ENCODE assay signal across 17 cellular contexts in the genomic region with DNA sequence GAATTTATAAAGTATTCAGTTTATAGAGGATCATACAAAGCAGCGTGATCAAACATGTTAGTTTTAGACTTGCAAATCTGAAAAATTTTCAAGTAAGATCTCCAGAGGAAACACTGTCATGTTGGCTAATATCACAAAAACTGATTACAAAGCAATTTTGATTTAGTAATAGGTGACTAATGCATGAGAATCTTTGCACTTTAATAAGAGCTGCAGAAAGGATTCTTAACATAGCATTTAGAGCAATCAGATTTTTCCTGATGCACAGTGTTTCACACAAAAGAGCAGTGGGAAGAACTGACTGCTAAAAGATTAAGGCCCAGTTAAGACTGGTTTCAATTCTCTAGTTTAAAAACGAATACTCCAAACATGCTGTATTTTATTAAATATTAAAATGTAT.
DNase-seq lines count a peak whose midpoint lies in the region; ATAC-seq and TF ChIP-seq lines count a peak whose summit lies in the region.
"Had no signal": no experiment of that assay in that cellular context is flagged by ENCODE, and none has a peak within 500 bp of the region (broad histone marks: within the 10 kb centered on the region; RNA-seq: fewer than 3 reads in every experiment).

No MANE protein-coding gene starts in this region.

- H3K4me1 ChIP-seq in body of pancreas, result no peaks in the 10 kb centered on the region
- H3K4me1 ChIP-seq: upper lobe of right lung had no signal

- no peak overlapping the region for H3K4me3 ChIP-seq in SK-N-MC
- H3K4me3 ChIP-seq in body of pancreas, result no peak overlapping the region
- H3K4me3 ChIP-seq: upper lobe of right lung had no signal

- H3K36me3 ChIP-seq in SK-N-MC (ENCODE audit: insufficient read depth, low read length) (no peaks in the 10 kb centered on the region), body of pancreas (replicated peaks in 1 of 2; ENCODE audit: insufficient read depth in 1 of 2, low read depth in 2 of 2) (no peaks in the 10 kb centered on the region)
- H3K36me3 ChIP-seq: neutrophil, upper lobe of right lung had no signal

- DNase-seq in ELR (ENCODE audit: low read depth) (peak; percentile 63), SK-N-MC (ENCODE audit: low read depth, low spot score) (peak; percentile 8), putamen (ENCODE audit: low spot score) (peak; percentile 29), SW 1271 (lab: John Stamatoyannopoulos, UW) (no peak), NCI-H2029 (lab: John Stamatoyannopoulos, UW) (no peak), body of pancreas (no peak)
- DNase-seq in activated CD4-positive, alpha-beta T cell treated with anti-CD3 and anti-CD28 coated beads, Interleukin-2, amount 50 U/mL, for 1 hour, result no peak
- DNase-seq: activated CD8-positive, alpha-beta memory T cell treated with anti-CD3 and anti-CD28 coated beads for 24 hours; DMS79; midbrain; NCI-H1417 treated with DMSO at 0.1 percent for 48 hours; upper lobe of right lung had no signal

- H3K27ac ChIP-seq in SK-N-MC (no peak overlapping the region), body of pancreas (no peak overlapping the region)
- H3K27ac ChIP-seq: C4-2B, neutrophil, upper lobe of right lung had no signal

- no peak for TF ChIP-seq CTCF in body of pancreas (IDR thresholded peaks at IDR 0.05)

- 70 to 77% methylated on average over 2 of the region's 2 CpGs for WGBS in body of pancreas, 2 donors

- peak; percentile 79 for ATAC-seq in esophagus mucosa
- ATAC-seq in body of pancreas, result no peak
- ATAC-seq: HCT116; stimulated activated effector memory CD8-positive, alpha-beta T cell treated with anti-CD3 and anti-CD28 coated beads, Interleukin-12 subunit alpha, Interleukin-12 subunit beta, amount 100 ng/mL, for 72 hours; upper lobe of right lung had no signal

- no peak for TF ChIP-seq POLR2A in body of pancreas (IDR thresholded peaks at IDR 0.05)

- H3K9me3 ChIP-seq in SK-N-MC (ENCODE audit: low read depth, low read length) (no peaks in the 10 kb centered on the region), body of pancreas (no peaks in the 10 kb centered on the region)
- H3K9me3 ChIP-seq: neutrophil, upper lobe of right lung had no signal

- no peaks in the 10 kb centered on the region for H3K27me3 ChIP-seq in body of pancreas
- H3K27me3 ChIP-seq: neutrophil, upper lobe of right lung had no signal

- intact Hi-C loops in body of pancreas (cut with DNase I), result no loop called here

- no peak overlapping the region for H3K9ac ChIP-seq in SK-N-MC (ENCODE audit: insufficient read length)

Comparison
In these comparisons a context has a peak if more than half of its experiments do, and no peak if none do; other contexts are left out.
1. DNase-seq: peak in ELR (single experiment), SK-N-MC (single experiment) and putamen (single experiment); none in SW 1271 (0 of 2), NCI-H2029 (single experiment), body of pancreas (0 of 4) and activated CD4-positive, alpha-beta T cell treated with anti-CD3 and anti-CD28 coated beads, Interleukin-2, amount 50 U/mL, for 1 hour (single experiment).